ENCODE assay signal across 1 cellular context in the genomic region with DNA sequence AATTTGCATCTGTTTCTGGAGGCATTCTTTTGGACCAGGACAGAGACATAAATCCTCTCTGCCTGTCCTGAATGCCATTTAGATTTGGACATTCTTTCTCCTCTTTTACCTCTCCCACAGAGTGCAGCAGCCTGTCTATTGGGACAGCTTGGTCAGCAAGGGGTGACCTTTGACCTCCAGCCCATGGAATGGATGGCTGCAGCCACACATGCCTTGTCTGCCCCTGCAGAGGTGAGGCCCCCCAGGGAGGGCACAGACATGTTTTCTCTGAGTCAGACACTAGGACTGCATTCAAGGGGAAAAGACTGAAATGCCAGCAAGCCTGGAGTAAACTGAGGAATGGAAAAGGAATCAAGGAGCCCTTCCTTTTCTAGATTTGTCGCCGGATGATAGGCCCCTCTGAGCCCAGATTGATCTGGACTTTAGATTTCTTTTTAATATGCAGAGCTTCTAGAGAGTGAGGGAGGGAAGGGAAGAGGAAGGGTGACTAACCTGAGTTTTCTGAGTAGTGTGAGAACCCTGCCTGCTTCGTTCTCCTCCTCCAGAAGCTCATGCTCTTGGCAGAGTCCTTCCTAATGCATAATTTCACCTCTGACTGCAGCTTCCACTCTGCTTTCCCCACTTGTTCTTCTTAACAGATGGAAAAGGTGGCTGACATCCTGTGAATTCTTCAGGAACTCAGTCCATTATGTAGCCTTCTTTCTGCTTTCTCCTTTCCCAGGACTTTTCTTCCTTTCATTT.
TF ChIP-seq lines count a peak whose summit lies in the region.

No MANE protein-coding gene starts in this region.

TF ChIP-seq in endothelial cell of umbilical vein, 7 proteins besides CTCF, POLR2A, EP300 and RAD21:
- TF ChIP-seq, protein P1, sequence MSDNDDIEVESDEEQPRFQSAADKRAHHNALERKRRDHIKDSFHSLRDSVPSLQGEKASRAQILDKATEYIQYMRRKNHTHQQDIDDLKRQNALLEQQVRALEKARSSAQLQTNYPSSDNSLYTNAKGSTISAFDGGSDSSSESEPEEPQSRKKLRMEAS (IDR thresholded peaks at IDR 0.05; ENCODE audit: insufficient read depth, insufficient read length): no peak
- no peak for TF ChIP-seq FOS (IDR thresholded peaks at IDR 0.05; ENCODE audit: borderline replicate concordance, insufficient read depth, low read length)
- no peak for TF ChIP-seq EZH2 (IDR thresholded peaks at IDR 0.05; ENCODE audit: borderline replicate concordance, low read depth, low read length, severe bottlenecking)
- TF ChIP-seq GATA2 (IDR thresholded peaks at IDR 0.05; ENCODE audit: insufficient read depth, insufficient read length, low read depth, low read length): no peak
- no peak for TF ChIP-seq POLR2AphosphoS5 (IDR thresholded peaks at IDR 0.05; ENCODE audit: insufficient read depth, low read depth, low read length)
- TF ChIP-seq MYC (IDR thresholded peaks at IDR 0.05; ENCODE audit: low read depth, low read length): no peak
- TF ChIP-seq JUN (IDR thresholded peaks at IDR 0.05; ENCODE audit: borderline replicate concordance, insufficient read depth, insufficient read length, low read depth): no peak
